ENCODE assay signal across 8 cellular contexts in genomic region chr9:35102769-35103659, GRCh38. TPM values are rescaled to one million over a fixed set of nuclear protein-coding genes. Genes with fewer than 3 reads are reported as not detected.
DNase-seq lines count a peak whose midpoint lies in the region; ATAC-seq, FAIRE-seq and TF ChIP-seq lines count a peak whose summit lies in the region.

Gene STOML2 (minus strand): TSS chr9:35103131. CDS start chr9:35103094, 37 bp downstream.

- ATAC-seq in natural killer cell treated with Interleukin-12 subunit alpha and Interleukin-12 subunit beta and Interleukin-15 and Interleukin-18, amount 100 ng/mL, for 72 hours, result peak; percentile 97 to 98
- peak; percentile 96 for ATAC-seq in stimulated activated naive CD8-positive, alpha-beta T cell treated with anti-CD3 and anti-CD28 coated beads, Interleukin-15, Interleukin-2, amounts not matched to agents 100 U/mL and 50 U/mL, for 24 hours

- no peaks in the 10 kb centered on the region for H3K9me3 Mint-ChIP-seq in natural killer cell treated with Interleukin-12 subunit alpha and Interleukin-12 subunit beta and Interleukin-15 and Interleukin-18, amount 100 ng/mL, for 72 hours

- peak within 1 kb of the TSS; percentile 79 to 93 for H3K27ac Mint-ChIP-seq in natural killer cell treated with Interleukin-12 subunit alpha and Interleukin-12 subunit beta and Interleukin-15 and Interleukin-18, amount 100 ng/mL, for 72 hours

- no peaks in the 10 kb centered on the region for H3K9me2 ChIP-seq in Loucy (replicated peaks; ENCODE audit: low read depth, low read length)

- H4K20me1 ChIP-seq in Loucy (ENCODE audit: insufficient read depth, low read length, poor library complexity, severe bottlenecking), result no peaks in the 10 kb centered on the region

- H3K4me3 ChIP-seq in Loucy (ENCODE audit: low read length, poor library complexity, severe bottlenecking) (peak within 1 kb of the TSS; percentile 94), fibroblast of pulmonary artery (replicated peaks; ENCODE audit: low read depth, low read length) (peak within 1 kb of the TSS; percentile 76)

- H3K9ac ChIP-seq in Loucy (ENCODE audit: low read depth, low read length, poor library complexity, severe bottlenecking), result peak within 1 kb of the TSS; percentile 94

- H3K9me3 ChIP-seq in Loucy (ENCODE audit: insufficient read depth, low read depth, low read length), result no peaks in the 10 kb centered on the region

- 0 out of 2 replicates have a peak, but pooled peaks cover 4% of the 10 kb centered on the region for H3F3A ChIP-seq in Loucy (ENCODE audit: low read depth)

- peaks cover 27 to 34% of the 10 kb centered on the region in 2 donors for H3K4me1 Mint-ChIP-seq in natural killer cell treated with Interleukin-12 subunit alpha and Interleukin-12 subunit beta and Interleukin-15 and Interleukin-18, amount 100 ng/mL, for 72 hours (ENCODE audit: low read depth in 2 of 2)

- H2AFZ ChIP-seq in Loucy (ENCODE audit: low read length), result peak within 1 kb of the TSS; percentile 87

- TF ChIP-seq POLR2A in H54 (IDR thresholded peaks at IDR 0.05; ENCODE audit: low read depth, low read length), result peak; percentile 35; the same call in 1 of the 2 replicates
- TF ChIP-seq POLR2A in Raji (IDR thresholded peaks at IDR 0.05; ENCODE audit: insufficient read depth, low read depth, low read length), result peak; percentile 89

- peak within 1 kb of the TSS; percentile 94 for H3K4me2 ChIP-seq in Loucy (ENCODE audit: low read depth, low read length, poor library complexity, severe bottlenecking)

- FAIRE-seq in H54 (lab: Jason Lieb, UNC), result peak; percentile 82

- peaks cover 21% of the 10 kb centered on the region for H3K79me2 ChIP-seq in Loucy (ENCODE audit: insufficient read depth, low read length)

- TF ChIP-seq CTCF in Loucy (conservative IDR thresholded peaks at IDR 0.05; ENCODE audit: low read length) (no peak), fibroblast of pulmonary artery (IDR thresholded peaks at IDR 0.05; ENCODE audit: low read length, missing control alignments) (no peak)

- peaks cover 22% of the 10 kb centered on the region for H3K4me1 ChIP-seq in Loucy (ENCODE audit: insufficient read depth, low read length, poor library complexity, severe bottlenecking)

- DNase-seq in EL, result peak; percentile 98
- DNase-seq in H54 (ENCODE audit: insufficient read length, low spot score), result peak; percentile 72
- peak; percentile 89 for DNase-seq in activated T-helper 9 cell treated with anti-CD3 and anti-CD28 coated beads, Interleukin-2, amount 50 U/mL, for 16 hours (ENCODE audit: low read depth)
- peak; percentile 97 for DNase-seq in fibroblast of pulmonary artery (ENCODE audit: low read depth)
- peak; percentile 94 for DNase-seq in natural killer cell treated with Interleukin-12 subunit alpha and Interleukin-12 subunit beta and Interleukin-15 and Interleukin-18, amount 100 ng/mL, for 72 hours (ENCODE audit: low spot score)
- peak; percentile 89 for DNase-seq in stimulated activated naive CD8-positive, alpha-beta T cell treated with anti-CD3 and anti-CD28 coated beads, Interleukin-15, Interleukin-2, amounts not matched to agents 100 U/mL and 50 U/mL, for 24 hours

- peaks cover 13% of the 10 kb centered on the region for H3K36me3 Mint-ChIP-seq in natural killer cell treated with Interleukin-12 subunit alpha and Interleukin-12 subunit beta and Interleukin-15 and Interleukin-18, amount 100 ng/mL, for 72 hours

- H3K36me3 ChIP-seq in Loucy (ENCODE audit: insufficient read depth, low read length), result peaks cover 11% of the 10 kb centered on the region; the same call in 1 of the 2 replicates

- H3K27me3 ChIP-seq in Loucy (ENCODE audit: insufficient read depth, low read length, poor library complexity, severe bottlenecking), result no peaks in the 10 kb centered on the region

- H3K27me3 Mint-ChIP-seq in natural killer cell treated with Interleukin-12 subunit alpha and Interleukin-12 subunit beta and Interleukin-15 and Interleukin-18, amount 100 ng/mL, for 72 hours, result no peaks in the 10 kb centered on the region

- peak within 1 kb of the TSS; percentile 86 for H3K4me3 Mint-ChIP-seq in natural killer cell treated with Interleukin-12 subunit alpha and Interleukin-12 subunit beta and Interleukin-15 and Interleukin-18, amount 100 ng/mL, for 72 hours

RNA-seq across cellular contexts. Expression of gene STOML2, which starts in this region (rescaled TPM):
- 100 to 1,000 TPM; 138 to 201 TPM for total RNA-seq in natural killer cell treated with Interleukin-12 subunit alpha and Interleukin-12 subunit beta and Interleukin-15 and Interleukin-18, amount 100 ng/mL, for 72 hours

Comparison
In these comparisons a context has a peak if more than half of its experiments do, and no peak if none do; other contexts are left out.
1. Peak in every context shown above with its lines: DNase-seq, ATAC-seq and H3K4me3 ChIP-seq.